In the genomic region with DNA sequence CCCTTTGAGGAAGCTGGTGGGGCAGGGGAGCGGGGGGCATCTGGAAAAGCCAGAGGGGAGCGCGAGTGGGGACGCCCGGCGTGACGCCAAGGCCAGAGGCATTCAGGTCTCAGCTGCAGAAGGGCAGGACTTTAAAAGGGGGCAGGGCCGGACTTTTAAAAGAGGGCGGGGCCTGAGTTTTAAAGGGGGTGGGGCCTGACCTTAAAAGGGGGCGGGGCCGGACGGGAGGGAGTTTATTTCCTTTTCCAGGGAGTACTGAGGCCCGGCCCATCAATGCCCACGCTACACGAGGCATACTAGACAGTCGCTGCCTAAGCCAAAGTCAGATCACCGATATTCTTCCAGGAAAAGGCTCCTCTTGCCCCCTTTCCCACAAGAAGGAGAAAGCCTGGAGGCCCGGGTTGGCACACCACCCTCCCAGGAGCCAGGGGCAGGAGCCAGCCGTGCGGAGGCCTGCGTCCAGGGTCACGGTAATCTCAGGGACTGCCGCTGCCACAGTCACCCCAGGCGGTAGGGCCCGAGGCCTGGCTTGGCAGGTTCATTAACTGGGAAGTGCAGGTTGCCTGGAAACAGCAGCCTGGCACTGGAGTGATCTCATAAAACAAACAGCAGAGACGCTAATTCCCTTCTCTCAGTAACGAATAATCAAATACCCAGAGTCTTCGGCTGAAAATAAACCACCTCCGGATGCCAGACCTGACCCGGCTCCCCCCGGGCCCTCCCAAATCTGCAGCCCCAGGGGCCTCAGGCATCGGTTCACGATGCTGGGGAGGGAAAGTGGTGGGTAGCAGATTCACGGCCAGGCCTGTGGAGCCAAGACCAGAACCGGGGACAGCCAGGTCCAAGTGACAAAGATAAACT, we compare ENCODE assay signal across 1 cellular context.
A peak's percentile ranks its signal among the peaks of the same experiment; 100 is the strongest.
TF ChIP-seq lines count a peak whose summit lies in the region.

No MANE protein-coding gene starts in this region.

TF ChIP-seq in endothelial cell of umbilical vein, 7 proteins besides CTCF, POLR2A, EP300 and RAD21:
- TF ChIP-seq EZH2 (IDR thresholded peaks at IDR 0.05; ENCODE audit: borderline replicate concordance, low read depth, low read length, severe bottlenecking) (no peak), MYC (IDR thresholded peaks at IDR 0.05; ENCODE audit: low read depth, low read length) (no peak), GATA2 (IDR thresholded peaks at IDR 0.05; ENCODE audit: insufficient read depth, insufficient read length, low read depth, low read length) (no peak), FOS (IDR thresholded peaks at IDR 0.05; ENCODE audit: borderline replicate concordance, insufficient read depth, low read length) (no peak), JUN (IDR thresholded peaks at IDR 0.05; ENCODE audit: borderline replicate concordance, insufficient read depth, insufficient read length, low read depth) (peak; percentile 15), POLR2AphosphoS5 (IDR thresholded peaks at IDR 0.05; ENCODE audit: insufficient read depth, low read depth, low read length) (no peak)
- TF ChIP-seq, protein P1, sequence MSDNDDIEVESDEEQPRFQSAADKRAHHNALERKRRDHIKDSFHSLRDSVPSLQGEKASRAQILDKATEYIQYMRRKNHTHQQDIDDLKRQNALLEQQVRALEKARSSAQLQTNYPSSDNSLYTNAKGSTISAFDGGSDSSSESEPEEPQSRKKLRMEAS (IDR thresholded peaks at IDR 0.05; ENCODE audit: insufficient read depth, insufficient read length) = no peak
TF ChIP-seq in endothelial cell of umbilical vein: peak in this region for 1.
